Comparison of ENCODE assay signal across 22 cellular contexts in the genomic region with DNA sequence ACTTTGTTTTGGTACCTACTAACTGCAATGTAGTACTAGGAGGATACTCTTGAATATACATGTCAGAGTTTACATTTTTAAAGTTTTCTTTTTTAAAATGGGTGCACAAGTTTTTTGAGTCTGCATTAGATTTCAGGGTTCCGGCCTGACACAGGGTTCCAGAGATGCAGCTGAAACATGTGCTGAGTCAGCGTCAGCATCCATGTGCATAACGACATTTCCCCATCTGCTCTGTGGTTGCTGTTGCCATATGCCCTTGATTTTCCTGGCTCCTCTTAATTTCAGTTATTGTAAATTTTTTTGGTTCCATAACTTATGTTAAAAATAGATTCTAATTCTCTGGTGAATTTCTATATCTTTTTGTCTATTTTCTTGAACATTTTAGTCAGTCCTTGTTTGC.
"Had no signal": no experiment of that assay in that cellular context is flagged by ENCODE, and none has a peak within 500 bp of the region (broad histone marks: within the 10 kb centered on the region; RNA-seq: fewer than 3 reads in every experiment).

No MANE protein-coding gene starts in this region.

- H3K36me3 ChIP-seq: left ventricle myocardium inferior, vagina had no signal

- ATAC-seq: activated CD4-positive, CD25-positive, alpha-beta regulatory T cell treated with anti-CD3 and anti-CD28 coated beads, Interleukin-2, amount 50 U/mL, for 24 hours; activated T-cell treated with anti-CD3 and anti-CD28 coated beads, Interleukin-2, amount 50 U/mL, for 72 hours; naive thymus-derived CD4-positive, alpha-beta T cell; sciatic nerve; stimulated activated naive B cell treated with anti-CD40 and anti-IgM and Interleukin-4, amounts not matched to agents 10 μg/mL and 1 μg/mL and 100 μg/mL, for 72 hours had no signal

- H3K4me1 ChIP-seq: left ventricle myocardium inferior, vagina had no signal

- FAIRE-seq: endometrium had no signal

- H3K27ac ChIP-seq: left ventricle myocardium inferior, vagina, VCaP had no signal

- H3K4me3 ChIP-seq: left ventricle myocardium inferior, testis, vagina had no signal

- H3K9me3 ChIP-seq: left ventricle myocardium inferior, testis, vagina had no signal

- H3K27me3 ChIP-seq: testis, vagina had no signal

- DNase-seq: activated CD4-positive, alpha-beta memory T cell treated with anti-CD3 and anti-CD28 coated beads, Interleukin-2, amount 10 ng/mL, durations not matched to agents 7 days and 5 days; activated CD4-positive, alpha-beta T cell treated with anti-CD3 and anti-CD28 coated beads, Interleukin-2, amount 10 ng/mL, durations not matched to agents 24 days and 14 days; activated effector memory CD4-positive, alpha-beta T cell treated with Interleukin-2 at 50 U/mL for 16 hours; activated naive CD4-positive, alpha-beta T cell treated with anti-CD3 and anti-CD28 coated beads for 36 hours; activated naive CD8-positive, alpha-beta T cell treated with anti-CD3 and anti-CD28 coated beads, Interleukin-2, amount 10 ng/mL, durations not matched to agents 7 days and 5 days; activated T-cell treated with anti-CD3 and anti-CD28 coated beads, Interleukin-2, amount 50 U/mL, for 72 hours; amniotic stem cell; effector CD4-positive, alpha-beta T cell; head of caudate nucleus; hypothalamus; left ventricle myocardium inferior; naive thymus-derived CD4-positive, alpha-beta T cell; posterior cingulate gyrus; stimulated activated CD4-positive, alpha-beta T cell treated with anti-CD3 and anti-CD28 coated beads, Interleukin-2, amount 100 ng/mL, for 48 hours; stimulated activated CD8-positive, alpha-beta memory T cell treated with anti-CD3 and anti-CD28 coated beads, Interleukin-4, amount 100 ng/mL, for 48 hours; stimulated activated naive B cell treated with anti-CD40 and anti-IgM and Interleukin-4, amounts not matched to agents 10 μg/mL and 1 μg/mL and 100 μg/mL, for 72 hours; testis had no signal
